In genomic region chr19:33280351-33280921, GRCh38 we compare ENCODE assay signal across 8 cellular contexts. TPM values are rescaled to one million over a fixed set of nuclear protein-coding genes. Genes with fewer than 3 reads are reported as not detected.
DNase-seq lines count a peak whose midpoint lies in the region; ATAC-seq and TF ChIP-seq lines count a peak whose summit lies in the region.

No MANE protein-coding gene starts in this region.

- ATAC-seq in GM21390 (IDR thresholded peaks at IDR 0.05; ENCODE audit: unreplicated experiment) = peak; percentile 84
- peak in 1 of 2 donors; percentile 8 for ATAC-seq in left cardiac atrium
- no peak for ATAC-seq in PC-3

- DNase-seq in GM06990 (ENCODE audit: extremely low read depth, insufficient read length) = peak; percentile 79
- DNase-seq in HT-29 (ENCODE audit: low spot score) = peak; percentile 36
- peak; percentile 19 for DNase-seq in left cardiac atrium
- no peak for DNase-seq in NCI-H510A (lab: John Stamatoyannopoulos, UW)
- DNase-seq in NCI-H82 treated with DMSO at 0.1 percent for 48 hours (lab: John Stamatoyannopoulos, UW; ENCODE audit: unreplicated experiment) = no peak
- no peak for DNase-seq in WERI-Rb-1
- DNase-seq in PC-3 = no peak

- H3K9me3 ChIP-seq in WERI-Rb-1 (ENCODE audit: severe bottlenecking) (no peaks in the 10 kb centered on the region), PC-3 (ENCODE audit: low read length) (no peaks in the 10 kb centered on the region)

- intact Hi-C loops in left cardiac atrium (cut with DNase I) = no loop called here
- intact Hi-C loops in PC-3 (cut with micrococcal nuclease) = no loop called here

- H3F3A ChIP-seq in PC-3 (ENCODE audit: low read length, unreplicated experiment) = no peaks in the 10 kb centered on the region

- BruUV-seq in PC-3 (replicated peaks; lab: Mats Ljungman, UMichigan) = no TSS peak

- H3K9ac ChIP-seq in PC-3 (ENCODE audit: low read length) = no peak overlapping the region

- CTCF ChIA-PET in PC-3 (lab: Charles Lee) = no interaction called here

- peaks cover 19% of the 10 kb centered on the region for H3K4me1 ChIP-seq in PC-3 (ENCODE audit: insufficient read depth, low read length)

- H3K36me3 ChIP-seq in GM06990 (ENCODE audit: control insufficient read depth, insufficient read depth, low read length) = no peaks in the 10 kb centered on the region
- H3K36me3 ChIP-seq in WERI-Rb-1 = no peaks in the 10 kb centered on the region
- H3K36me3 ChIP-seq in PC-3 (ENCODE audit: low read depth, low read length) = no peaks in the 10 kb centered on the region

- H2AFZ ChIP-seq in PC-3 (ENCODE audit: low read length) = no peak overlapping the region

- no peak overlapping the region for H3K27ac ChIP-seq in WERI-Rb-1
- no peak overlapping the region for H3K27ac ChIP-seq in PC-3 (ENCODE audit: low read length)

- POLR2A ChIA-PET in PC-3 (lab: Charles Lee; ENCODE audit: unreplicated experiment) = no interaction called here

- H3K79me2 ChIP-seq in PC-3 (ENCODE audit: low read length) = no peaks in the 10 kb centered on the region

- no peaks in the 10 kb centered on the region for H3K9me2 ChIP-seq in PC-3 (replicated peaks; ENCODE audit: low read length)

- H4K20me1 ChIP-seq in PC-3 (ENCODE audit: low read length) = no peaks in the 10 kb centered on the region

- TF ChIP-seq CTCF in GM06990 (IDR thresholded peaks at IDR 0.05; ENCODE audit: insufficient read depth, low read length, poor library complexity, severe bottlenecking) (no peak), WERI-Rb-1 (IDR thresholded peaks at IDR 0.05; ENCODE audit: low read depth, low read length) (no peak), PC-3 (conservative IDR thresholded peaks at IDR 0.05; ENCODE audit: low read depth, low read length) (no peak)

- no peak overlapping the region for H3K4me3 ChIP-seq in GM06990 (replicated peaks; ENCODE audit: low read depth, low read length)
- no peak overlapping the region for H3K4me3 ChIP-seq in WERI-Rb-1 (ENCODE audit: low read depth, low read length)
- H3K4me3 ChIP-seq in PC-3 (ENCODE audit: low read length) = no peak overlapping the region

- H3K27me3 ChIP-seq in GM06990 (replicated peaks; ENCODE audit: control insufficient read depth, insufficient read depth, low read length) (0 out of 2 replicates have a peak, but pooled peaks cover 2% of the 10 kb centered on the region), WERI-Rb-1 (ENCODE audit: insufficient read depth, low read depth, severe bottlenecking) (no peaks in the 10 kb centered on the region), PC-3 (ENCODE audit: low read length) (no peaks in the 10 kb centered on the region)

- no peak overlapping the region for H3K4me2 ChIP-seq in PC-3 (ENCODE audit: low read length)

RNA-seq across cellular contexts. Expression of gene CEBPA, which starts 21.9 kb away (rescaled TPM):
- total RNA-seq in HT-29 (2014; rRNA removed; shearing (Covaris generic)) = 16.9 and 21.3 TPM in 2 replicates
- 10 to 100 TPM; 21.0 to 41.8 TPM for total RNA-seq in left cardiac atrium
- 2.9 and 6.3 TPM in 2 replicates for total RNA-seq in PC-3 (2014; rRNA removed)

RNA-seq across cellular contexts. Expression of gene SLC7A10, which starts 54.8 kb away (rescaled TPM):
- not detected in 2 replicates for total RNA-seq in HT-29 (2014; rRNA removed; shearing (Covaris generic))
- 1 to 10 TPM in 1 of 2 donors, under 1 TPM in 1; 0.58 to 4.0 TPM for total RNA-seq in left cardiac atrium
- not detected in 2 replicates for total RNA-seq in PC-3 (2014; rRNA removed)

Comparison
In these comparisons a context has a peak if more than half of its experiments do, and no peak if none do; other contexts are left out.
1. DNase-seq: peak in GM06990 (single experiment), HT-29 (single experiment) and left cardiac atrium (single experiment); none in NCI-H510A (single experiment), NCI-H82 treated with DMSO at 0.1 percent for 48 hours (single experiment), WERI-Rb-1 (single experiment) and PC-3 (single experiment).